Comparison of ENCODE assay signal across 1 cellular context in the genomic region with DNA sequence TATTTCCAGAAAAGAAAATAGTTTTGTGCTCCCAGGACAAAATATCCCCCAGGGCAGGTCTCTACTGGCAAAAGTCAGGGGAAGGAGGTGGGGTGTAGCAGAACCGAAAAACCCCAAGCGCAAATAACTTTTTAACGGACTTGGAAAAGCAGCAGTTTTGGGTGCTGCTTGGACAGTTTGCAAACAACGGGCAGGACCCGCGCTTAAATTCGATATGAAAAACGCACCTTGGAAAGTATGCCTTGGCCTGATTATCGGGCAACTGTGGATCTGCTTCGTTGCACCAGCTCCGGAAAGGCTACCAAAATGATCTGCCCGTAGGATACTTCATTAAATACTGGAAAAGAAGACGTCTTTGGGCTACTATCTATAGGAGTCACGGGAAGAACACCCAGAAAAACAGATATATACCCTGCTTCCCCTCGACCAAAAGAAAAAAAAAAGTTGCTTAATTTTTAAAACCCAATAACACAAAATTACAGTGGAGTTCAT.
TF ChIP-seq lines count a peak whose summit lies in the region.

No MANE protein-coding gene starts in this region.

TF ChIP-seq in HepG2, 621 proteins besides CTCF, POLR2A, EP300 and RAD21 (continued from another document):
- TF ChIP-seq, protein P1, sequence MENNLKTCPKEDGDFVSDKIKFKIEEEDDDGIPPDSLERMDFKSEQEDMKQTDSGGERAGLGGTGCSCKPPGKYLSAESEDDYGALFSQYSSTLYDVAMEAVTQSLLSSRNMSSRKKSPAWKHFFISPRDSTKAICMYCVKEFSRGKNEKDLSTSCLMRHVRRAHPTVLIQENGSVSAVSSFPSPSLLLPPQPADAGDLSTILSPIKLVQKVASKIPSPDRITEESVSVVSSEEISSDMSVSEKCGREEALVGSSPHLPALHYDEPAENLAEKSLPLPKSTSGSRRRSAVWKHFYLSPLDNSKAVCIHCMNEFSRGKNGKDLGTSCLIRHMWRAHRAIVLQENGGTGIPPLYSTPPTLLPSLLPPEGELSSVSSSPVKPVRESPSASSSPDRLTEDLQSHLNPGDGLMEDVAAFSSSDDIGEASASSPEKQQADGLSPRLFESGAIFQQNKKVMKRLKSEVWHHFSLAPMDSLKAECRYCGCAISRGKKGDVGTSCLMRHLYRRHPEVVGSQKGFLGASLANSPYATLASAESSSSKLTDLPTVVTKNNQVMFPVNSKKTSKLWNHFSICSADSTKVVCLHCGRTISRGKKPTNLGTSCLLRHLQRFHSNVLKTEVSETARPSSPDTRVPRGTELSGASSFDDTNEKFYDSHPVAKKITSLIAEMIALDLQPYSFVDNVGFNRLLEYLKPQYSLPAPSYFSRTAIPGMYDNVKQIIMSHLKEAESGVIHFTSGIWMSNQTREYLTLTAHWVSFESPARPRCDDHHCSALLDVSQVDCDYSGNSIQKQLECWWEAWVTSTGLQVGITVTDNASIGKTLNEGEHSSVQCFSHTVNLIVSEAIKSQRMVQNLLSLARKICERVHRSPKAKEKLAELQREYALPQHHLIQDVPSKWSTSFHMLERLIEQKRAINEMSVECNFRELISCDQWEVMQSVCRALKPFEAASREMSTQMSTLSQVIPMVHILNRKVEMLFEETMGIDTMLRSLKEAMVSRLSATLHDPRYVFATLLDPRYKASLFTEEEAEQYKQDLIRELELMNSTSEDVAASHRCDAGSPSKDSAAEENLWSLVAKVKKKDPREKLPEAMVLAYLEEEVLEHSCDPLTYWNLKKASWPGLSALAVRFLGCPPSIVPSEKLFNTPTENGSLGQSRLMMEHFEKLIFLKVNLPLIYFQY (CRISPR knock-in tag; IDR thresholded peaks at IDR 0.05; ENCODE audit: borderline replicate concordance) = no peak
- TF ChIP-seq RNF2 (conservative IDR thresholded peaks at IDR 0.05; ENCODE audit: low read depth) (peak; percentile 72; the same call in 1 of the 2 replicates), MXD4 (CRISPR knock-in tag; IDR thresholded peaks at IDR 0.05) (no peak), KLF6 (CRISPR knock-in tag; IDR thresholded peaks at IDR 0.05) (no peak), NFE2L1 (CRISPR knock-in tag; IDR thresholded peaks at IDR 0.05; ENCODE audit: borderline replicate concordance) (no peak), CBX2 (IDR thresholded peaks at IDR 0.05; ENCODE audit: low read depth, low read length) (peak; percentile 91), CBX2 (CRISPR knock-in tag; IDR thresholded peaks at IDR 0.05; ENCODE audit: low read depth) (no peak), ZNF160 (CRISPR knock-in tag; IDR thresholded peaks at IDR 0.05) (no peak), AKAP8 (CRISPR knock-in tag; IDR thresholded peaks at IDR 0.05) (no peak), HOXA3 (CRISPR knock-in tag; IDR thresholded peaks at IDR 0.05) (no peak), ZNF546 (CRISPR knock-in tag; conservative IDR thresholded peaks at IDR 0.05) (no peak), ZNF292 (CRISPR knock-in tag; IDR thresholded peaks at IDR 0.05; ENCODE audit: borderline replicate concordance, low read depth) (no peak), ZBTB7A (CRISPR knock-in tag; IDR thresholded peaks at IDR 0.05) (no peak), ZNF451 (CRISPR knock-in tag; IDR thresholded peaks at IDR 0.05) (no peak), ZNF572 (CRISPR knock-in tag; IDR thresholded peaks at IDR 0.05) (no peak), SCMH1 (CRISPR knock-in tag; IDR thresholded peaks at IDR 0.05; ENCODE audit: borderline replicate concordance) (0 out of 2 replicates have a peak, but pooled peaks have one; percentile 34), BCL6 (CRISPR knock-in tag; IDR thresholded peaks at IDR 0.05) (no peak), ZSCAN21 (CRISPR knock-in tag; IDR thresholded peaks at IDR 0.05; ENCODE audit: borderline replicate concordance) (no peak), TCF7L2 (IDR thresholded peaks at IDR 0.05; ENCODE audit: low read depth, low read length) (no peak)
- TF ChIP-seq, protein P2, sequence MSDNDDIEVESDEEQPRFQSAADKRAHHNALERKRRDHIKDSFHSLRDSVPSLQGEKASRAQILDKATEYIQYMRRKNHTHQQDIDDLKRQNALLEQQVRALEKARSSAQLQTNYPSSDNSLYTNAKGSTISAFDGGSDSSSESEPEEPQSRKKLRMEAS (IDR thresholded peaks at IDR 0.05) = no peak
- TF ChIP-seq, protein P3, sequence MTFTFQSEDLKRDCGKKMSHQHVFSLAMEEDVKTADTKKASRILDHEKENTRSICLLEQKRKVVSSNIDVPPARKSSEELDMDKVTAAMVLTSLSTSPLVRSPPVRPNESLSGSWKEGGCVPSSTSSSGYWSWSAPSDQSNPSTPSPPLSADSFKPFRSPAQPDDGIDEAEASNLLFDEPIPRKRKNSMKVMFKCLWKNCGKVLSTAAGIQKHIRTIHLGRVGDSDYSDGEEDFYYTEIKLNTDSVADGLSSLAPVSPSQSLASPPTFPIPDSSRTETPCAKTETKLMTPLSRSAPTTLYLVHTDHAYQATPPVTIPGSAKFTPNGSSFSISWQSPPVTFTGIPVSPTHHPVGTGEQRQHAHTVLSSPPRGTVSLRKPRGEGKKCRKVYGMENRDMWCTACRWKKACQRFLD (CRISPR knock-in tag; IDR thresholded peaks at IDR 0.05; ENCODE audit: borderline replicate concordance) = no peak
- TF ChIP-seq, protein P4, sequence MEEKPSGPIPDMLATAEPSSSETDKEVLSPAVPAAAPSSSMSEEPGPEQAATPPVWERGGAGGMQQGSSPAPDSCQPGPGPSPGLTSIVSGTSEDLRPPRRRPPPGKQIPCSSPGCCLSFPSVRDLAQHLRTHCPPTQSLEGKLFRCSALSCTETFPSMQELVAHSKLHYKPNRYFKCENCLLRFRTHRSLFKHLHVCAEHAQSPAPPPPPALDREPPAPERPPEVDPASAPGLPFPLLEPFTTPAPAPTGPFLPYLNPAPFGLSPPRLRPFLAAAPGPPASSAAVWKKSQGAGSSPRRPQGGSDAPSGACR (CRISPR knock-in tag; IDR thresholded peaks at IDR 0.05) = no peak
- TF ChIP-seq, protein P5, sequence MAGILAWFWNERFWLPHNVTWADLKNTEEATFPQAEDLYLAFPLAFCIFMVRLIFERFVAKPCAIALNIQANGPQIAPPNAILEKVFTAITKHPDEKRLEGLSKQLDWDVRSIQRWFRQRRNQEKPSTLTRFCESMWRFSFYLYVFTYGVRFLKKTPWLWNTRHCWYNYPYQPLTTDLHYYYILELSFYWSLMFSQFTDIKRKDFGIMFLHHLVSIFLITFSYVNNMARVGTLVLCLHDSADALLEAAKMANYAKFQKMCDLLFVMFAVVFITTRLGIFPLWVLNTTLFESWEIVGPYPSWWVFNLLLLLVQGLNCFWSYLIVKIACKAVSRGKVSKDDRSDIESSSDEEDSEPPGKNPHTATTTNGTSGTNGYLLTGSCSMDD (CRISPR knock-in tag; IDR thresholded peaks at IDR 0.05) = no peak
- TF ChIP-seq, protein P6, sequence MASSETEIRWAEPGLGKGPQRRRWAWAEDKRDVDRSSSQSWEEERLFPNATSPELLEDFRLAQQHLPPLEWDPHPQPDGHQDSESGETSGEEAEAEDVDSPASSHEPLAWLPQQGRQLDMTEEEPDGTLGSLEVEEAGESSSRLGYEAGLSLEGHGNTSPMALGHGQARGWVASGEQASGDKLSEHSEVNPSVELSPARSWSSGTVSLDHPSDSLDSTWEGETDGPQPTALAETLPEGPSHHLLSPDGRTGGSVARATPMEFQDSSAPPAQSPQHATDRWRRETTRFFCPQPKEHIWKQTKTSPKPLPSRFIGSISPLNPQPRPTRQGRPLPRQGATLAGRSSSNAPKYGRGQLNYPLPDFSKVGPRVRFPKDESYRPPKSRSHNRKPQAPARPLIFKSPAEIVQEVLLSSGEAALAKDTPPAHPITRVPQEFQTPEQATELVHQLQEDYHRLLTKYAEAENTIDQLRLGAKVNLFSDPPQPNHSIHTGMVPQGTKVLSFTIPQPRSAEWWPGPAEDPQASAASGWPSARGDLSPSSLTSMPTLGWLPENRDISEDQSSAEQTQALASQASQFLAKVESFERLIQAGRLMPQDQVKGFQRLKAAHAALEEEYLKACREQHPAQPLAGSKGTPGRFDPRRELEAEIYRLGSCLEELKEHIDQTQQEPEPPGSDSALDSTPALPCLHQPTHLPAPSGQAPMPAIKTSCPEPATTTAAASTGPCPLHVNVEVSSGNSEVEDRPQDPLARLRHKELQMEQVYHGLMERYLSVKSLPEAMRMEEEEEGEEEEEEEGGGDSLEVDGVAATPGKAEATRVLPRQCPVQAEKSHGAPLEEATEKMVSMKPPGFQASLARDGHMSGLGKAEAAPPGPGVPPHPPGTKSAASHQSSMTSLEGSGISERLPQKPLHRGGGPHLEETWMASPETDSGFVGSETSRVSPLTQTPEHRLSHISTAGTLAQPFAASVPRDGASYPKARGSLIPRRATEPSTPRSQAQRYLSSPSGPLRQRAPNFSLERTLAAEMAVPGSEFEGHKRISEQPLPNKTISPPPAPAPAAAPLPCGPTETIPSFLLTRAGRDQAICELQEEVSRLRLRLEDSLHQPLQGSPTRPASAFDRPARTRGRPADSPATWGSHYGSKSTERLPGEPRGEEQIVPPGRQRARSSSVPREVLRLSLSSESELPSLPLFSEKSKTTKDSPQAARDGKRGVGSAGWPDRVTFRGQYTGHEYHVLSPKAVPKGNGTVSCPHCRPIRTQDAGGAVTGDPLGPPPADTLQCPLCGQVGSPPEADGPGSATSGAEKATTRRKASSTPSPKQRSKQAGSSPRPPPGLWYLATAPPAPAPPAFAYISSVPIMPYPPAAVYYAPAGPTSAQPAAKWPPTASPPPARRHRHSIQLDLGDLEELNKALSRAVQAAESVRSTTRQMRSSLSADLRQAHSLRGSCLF (CRISPR knock-in tag; IDR thresholded peaks at IDR 0.05; ENCODE audit: borderline replicate concordance) = no peak
